In the genomic region with DNA sequence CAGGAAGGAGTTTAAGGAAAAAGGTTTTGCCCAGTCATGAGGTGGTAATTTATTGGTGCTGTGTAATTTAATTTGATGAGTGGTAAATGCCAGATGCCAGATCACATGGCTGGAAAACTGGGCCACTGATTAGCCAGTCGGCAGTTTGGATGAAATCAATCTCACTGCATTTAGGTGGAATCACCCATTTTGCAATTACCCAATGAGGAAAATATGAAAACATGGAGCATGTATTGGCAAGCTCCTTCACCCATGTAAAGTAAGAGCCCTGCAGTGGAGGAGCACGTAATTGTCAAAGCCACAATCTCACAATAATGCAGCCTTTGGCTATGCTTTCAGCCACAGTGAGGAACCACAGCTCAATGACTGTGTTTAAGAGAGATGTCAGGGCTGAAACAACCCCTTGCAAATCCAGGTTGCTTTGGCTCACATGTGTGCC, we compare ENCODE assay signal across 12 cellular contexts.
DNase-seq lines count a peak whose midpoint lies in the region; ATAC-seq and TF ChIP-seq lines count a peak whose summit lies in the region.
"Had no signal": no experiment of that assay in that cellular context is flagged by ENCODE, and none has a peak within 500 bp of the region (broad histone marks: within the 10 kb centered on the region; RNA-seq: fewer than 3 reads in every experiment).

No MANE protein-coding gene starts in this region.

- intact Hi-C loops in body of pancreas (cut with DNase I) (no loop called here), lower lobe of right lung (cut with DNase I) (no loop called here)

- no peak for TF ChIP-seq CTCF in GM12865 (IDR thresholded peaks at IDR 0.05; ENCODE audit: insufficient read depth, low read depth, low read length, missing control alignments)
- no peak for TF ChIP-seq CTCF in body of pancreas (IDR thresholded peaks at IDR 0.05)
- no peak for TF ChIP-seq CTCF in lower lobe of right lung (IDR thresholded peaks at IDR 0.05)
- no peak for TF ChIP-seq CTCF in tibial nerve (IDR thresholded peaks at IDR 0.05)

- no peaks in the 10 kb centered on the region for H3K9me3 ChIP-seq in body of pancreas
- no peaks in the 10 kb centered on the region for H3K9me3 ChIP-seq in lower lobe of right lung
- no peaks in the 10 kb centered on the region for H3K9me3 ChIP-seq in tibial nerve

- H3K27me3 ChIP-seq in body of pancreas (no peaks in the 10 kb centered on the region), lower lobe of right lung (ENCODE audit: low read depth) (no peaks in the 10 kb centered on the region), tibial nerve (no peaks in the 10 kb centered on the region)
- H3K27me3 ChIP-seq: hepatocyte had no signal

- no peak overlapping the region for H3K27ac ChIP-seq in body of pancreas
- no peak overlapping the region for H3K27ac ChIP-seq in lower lobe of right lung
- no peak overlapping the region for H3K27ac ChIP-seq in tibial nerve
- H3K27ac ChIP-seq: hepatocyte had no signal

- WGBS in body of pancreas, 2 donors: 60 to 66% methylated on average over 2 of the region's 2 CpGs
- WGBS in tibial nerve, 2 donors: 86 to 88% methylated on average over 2 of the region's 2 CpGs

- no peaks in the 10 kb centered on the region for H3K36me3 ChIP-seq in body of pancreas (replicated peaks in 1 of 2; ENCODE audit: insufficient read depth in 1 of 2, low read depth in 2 of 2)
- H3K36me3 ChIP-seq in lower lobe of right lung: no peaks in the 10 kb centered on the region
- no peaks in the 10 kb centered on the region for H3K36me3 ChIP-seq in tibial nerve

- TF ChIP-seq POLR2A in body of pancreas (IDR thresholded peaks at IDR 0.05): no peak
- no peak for TF ChIP-seq POLR2A in tibial nerve (IDR thresholded peaks at IDR 0.05)

- H3K4me1 ChIP-seq in body of pancreas (peaks cover 30% of the 10 kb centered on the region), lower lobe of right lung (no peaks in the 10 kb centered on the region), tibial nerve (no peaks in the 10 kb centered on the region)

- DNase-seq in GM12865 (ENCODE audit: low read depth) (peak; percentile 67), body of pancreas (no peak), islet precursor cell (no peak), lower lobe of right lung (no peak), tibial nerve (ENCODE audit: low spot score in 2 of 2) (no peak)
- DNase-seq: activated CD4-positive, alpha-beta T cell treated with anti-CD3 and anti-CD28 coated beads, Interleukin-2, amount 50 U/mL, for 1 hour; CD8-positive, alpha-beta T cell; retina had no signal

- peak; percentile 71 for ATAC-seq in GM19438 (IDR thresholded peaks at IDR 0.05; ENCODE audit: low read depth, unreplicated experiment)
- ATAC-seq in HG03354 (IDR thresholded peaks at IDR 0.05; ENCODE audit: poor library complexity, severe bottlenecking, unreplicated experiment): peak; percentile 59
- ATAC-seq in body of pancreas: peak; percentile 38
- no peak for ATAC-seq in lower lobe of right lung
- no peak for ATAC-seq in GM18519 (IDR thresholded peaks at IDR 0.05; ENCODE audit: low FRiP score, unreplicated experiment)
- ATAC-seq: CD8-positive, alpha-beta T cell had no signal

- TF ChIP-seq EP300 in tibial nerve (IDR thresholded peaks at IDR 0.05): no peak

- H3K4me3 ChIP-seq in GM12865 (ENCODE audit: low read depth, low read length) (no peak overlapping the region), body of pancreas (no peak overlapping the region), lower lobe of right lung (no peak overlapping the region), tibial nerve (no peak overlapping the region)
- H3K4me3 ChIP-seq: hepatocyte had no signal

Comparison
In these comparisons a context has a peak if more than half of its experiments do, and no peak if none do; other contexts are left out.
1. ATAC-seq: peak in GM19438 (single experiment), HG03354 (single experiment) and body of pancreas (single experiment); none in lower lobe of right lung (0 of 2) and GM18519 (single experiment).